In genomic region chr19:38989066-38989605, GRCh38 we compare ENCODE assay signal across 1 cellular context.
TF ChIP-seq lines count a peak whose summit lies in the region.

No MANE protein-coding gene starts in this region.

TF ChIP-seq in HEK293, 187 proteins besides CTCF, POLR2A, EP300 and RAD21 (continued from another document and continues in another):
- TF ChIP-seq, protein P1, sequence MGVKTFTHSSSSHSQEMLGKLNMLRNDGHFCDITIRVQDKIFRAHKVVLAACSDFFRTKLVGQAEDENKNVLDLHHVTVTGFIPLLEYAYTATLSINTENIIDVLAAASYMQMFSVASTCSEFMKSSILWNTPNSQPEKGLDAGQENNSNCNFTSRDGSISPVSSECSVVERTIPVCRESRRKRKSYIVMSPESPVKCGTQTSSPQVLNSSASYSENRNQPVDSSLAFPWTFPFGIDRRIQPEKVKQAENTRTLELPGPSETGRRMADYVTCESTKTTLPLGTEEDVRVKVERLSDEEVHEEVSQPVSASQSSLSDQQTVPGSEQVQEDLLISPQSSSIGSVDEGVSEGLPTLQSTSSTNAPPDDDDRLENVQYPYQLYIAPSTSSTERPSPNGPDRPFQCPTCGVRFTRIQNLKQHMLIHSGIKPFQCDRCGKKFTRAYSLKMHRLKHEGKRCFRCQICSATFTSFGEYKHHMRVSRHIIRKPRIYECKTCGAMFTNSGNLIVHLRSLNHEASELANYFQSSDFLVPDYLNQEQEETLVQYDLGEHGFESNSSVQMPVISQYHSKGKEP (tag by site-specific recombination; IDR thresholded peaks at IDR 0.05): peak; percentile 83
- TF ChIP-seq GFI1B (tag by site-specific recombination; IDR thresholded peaks at IDR 0.05): no peak
- 0 out of 2 replicates have a peak, but pooled peaks have one; percentile 48 for TF ChIP-seq ZNF629 (tag by site-specific recombination; IDR thresholded peaks at IDR 0.05)
- peak; percentile 100 for TF ChIP-seq ZBTB17 (tag by site-specific recombination; IDR thresholded peaks at IDR 0.05)
- peak; percentile 32 for TF ChIP-seq ZBTB26 (tag by site-specific recombination; optimal IDR thresholded peaks at IDR 0.05)
- peak; percentile 91 for TF ChIP-seq ZBTB20 (tag by site-specific recombination; IDR thresholded peaks at IDR 0.05)
- peak; percentile 98 for TF ChIP-seq ZNF600 (tag by site-specific recombination; IDR thresholded peaks at IDR 0.05)
- peak; percentile 33; the same call in 1 of the 2 replicates for TF ChIP-seq IKZF3 (tag by site-specific recombination; IDR thresholded peaks at IDR 0.05)
- TF ChIP-seq EGR2 (tag by site-specific recombination; IDR thresholded peaks at IDR 0.05; ENCODE audit: low read depth): peak; percentile 38; the same call in 1 of the 2 replicates
- peak; percentile 47 for TF ChIP-seq ZNF18 (tag by site-specific recombination; IDR thresholded peaks at IDR 0.05)
- no peak for TF ChIP-seq ZNF560 (tag by site-specific recombination; IDR thresholded peaks at IDR 0.05; ENCODE audit: borderline replicate concordance)
- TF ChIP-seq ZXDB (tag by site-specific recombination; IDR thresholded peaks at IDR 0.05): peak; percentile 88
- peak; percentile 24; the same call in 1 of the 2 replicates for TF ChIP-seq SP3 (tag by site-specific recombination; IDR thresholded peaks at IDR 0.05)
- TF ChIP-seq ZNF501 (tag by site-specific recombination; IDR thresholded peaks at IDR 0.05): peak; percentile 49
- no peak for TF ChIP-seq ZNF571 (tag by site-specific recombination; IDR thresholded peaks at IDR 0.05)
- no peak; the same call in 1 of the 2 replicates for TF ChIP-seq KLF8 (tag by site-specific recombination; IDR thresholded peaks at IDR 0.05)
- no peak for TF ChIP-seq ZNF394 (tag by site-specific recombination; IDR thresholded peaks at IDR 0.05; ENCODE audit: borderline replicate concordance)
- TF ChIP-seq, protein P2, sequence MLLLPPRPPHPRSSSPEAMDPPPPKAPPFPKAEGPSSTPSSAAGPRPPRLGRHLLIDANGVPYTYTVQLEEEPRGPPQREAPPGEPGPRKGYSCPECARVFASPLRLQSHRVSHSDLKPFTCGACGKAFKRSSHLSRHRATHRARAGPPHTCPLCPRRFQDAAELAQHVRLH (tag by site-specific recombination; IDR thresholded peaks at IDR 0.05): no peak
- peak; percentile 97 for TF ChIP-seq KLF1 (tag by site-specific recombination; IDR thresholded peaks at IDR 0.05)
- TF ChIP-seq GLIS2 (tag by site-specific recombination; IDR thresholded peaks at IDR 0.05): peak; percentile 97
- TF ChIP-seq ZNF544 (tag by site-specific recombination; IDR thresholded peaks at IDR 0.05): no peak
- TF ChIP-seq KLF9 (tag by site-specific recombination; IDR thresholded peaks at IDR 0.05; ENCODE audit: low read depth): peak; percentile 32; the same call in 1 of the 2 replicates
- peak; percentile 65 for TF ChIP-seq ZNF341 (tag by site-specific recombination; IDR thresholded peaks at IDR 0.05; ENCODE audit: low read depth)
- no peak for TF ChIP-seq ZNF423 (tag by site-specific recombination; IDR thresholded peaks at IDR 0.05)
- no peak for TF ChIP-seq TRIM28 (IDR thresholded peaks at IDR 0.05; ENCODE audit: borderline replicate concordance, low read length)
- 0 out of 2 replicates have a peak, but pooled peaks have one; percentile 26 for TF ChIP-seq ZNF391 (tag by site-specific recombination; IDR thresholded peaks at IDR 0.05; ENCODE audit: borderline replicate concordance, low read depth)
- TF ChIP-seq ZNF449 (tag by site-specific recombination; IDR thresholded peaks at IDR 0.05): peak; percentile 78; the same call in 1 of the 2 replicates
- peak; percentile 100 for TF ChIP-seq GLIS1 (tag by site-specific recombination; IDR thresholded peaks at IDR 0.05)
- TF ChIP-seq ZNF658 (tag by site-specific recombination; IDR thresholded peaks at IDR 0.05): no peak
- peak; percentile 77 for TF ChIP-seq OSR2 (tag by site-specific recombination; IDR thresholded peaks at IDR 0.05)
- peak; percentile 98 for TF ChIP-seq WT1 (tag by site-specific recombination; IDR thresholded peaks at IDR 0.05)
- TF ChIP-seq ZNF26 (tag by site-specific recombination; IDR thresholded peaks at IDR 0.05): no peak
- peak; percentile 100 for TF ChIP-seq ZNF335 (tag by site-specific recombination; conservative IDR thresholded peaks at IDR 0.05)
- TF ChIP-seq, protein P3, sequence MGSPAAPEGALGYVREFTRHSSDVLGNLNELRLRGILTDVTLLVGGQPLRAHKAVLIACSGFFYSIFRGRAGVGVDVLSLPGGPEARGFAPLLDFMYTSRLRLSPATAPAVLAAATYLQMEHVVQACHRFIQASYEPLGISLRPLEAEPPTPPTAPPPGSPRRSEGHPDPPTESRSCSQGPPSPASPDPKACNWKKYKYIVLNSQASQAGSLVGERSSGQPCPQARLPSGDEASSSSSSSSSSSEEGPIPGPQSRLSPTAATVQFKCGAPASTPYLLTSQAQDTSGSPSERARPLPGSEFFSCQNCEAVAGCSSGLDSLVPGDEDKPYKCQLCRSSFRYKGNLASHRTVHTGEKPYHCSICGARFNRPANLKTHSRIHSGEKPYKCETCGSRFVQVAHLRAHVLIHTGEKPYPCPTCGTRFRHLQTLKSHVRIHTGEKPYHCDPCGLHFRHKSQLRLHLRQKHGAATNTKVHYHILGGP (tag by site-specific recombination; IDR thresholded peaks at IDR 0.05): no peak
- peak; percentile 95; the same call in 1 of the 2 replicates for TF ChIP-seq ZNF561 (tag by site-specific recombination; IDR thresholded peaks at IDR 0.05; ENCODE audit: borderline replicate concordance)
- TF ChIP-seq ZEB2 (tag by site-specific recombination; IDR thresholded peaks at IDR 0.05): peak; percentile 94
- peak; percentile 25; the same call in 1 of the 2 replicates for TF ChIP-seq FEZF1 (tag by site-specific recombination; IDR thresholded peaks at IDR 0.05)
- peak; percentile 83 for TF ChIP-seq ZSCAN30 (tag by site-specific recombination; IDR thresholded peaks at IDR 0.05)
- TF ChIP-seq ZNF843 (tag by site-specific recombination; IDR thresholded peaks at IDR 0.05): peak; percentile 64
- TF ChIP-seq ZBTB49 (tag by site-specific recombination; IDR thresholded peaks at IDR 0.05; ENCODE audit: low read depth): no peak
- TF ChIP-seq, protein P4, sequence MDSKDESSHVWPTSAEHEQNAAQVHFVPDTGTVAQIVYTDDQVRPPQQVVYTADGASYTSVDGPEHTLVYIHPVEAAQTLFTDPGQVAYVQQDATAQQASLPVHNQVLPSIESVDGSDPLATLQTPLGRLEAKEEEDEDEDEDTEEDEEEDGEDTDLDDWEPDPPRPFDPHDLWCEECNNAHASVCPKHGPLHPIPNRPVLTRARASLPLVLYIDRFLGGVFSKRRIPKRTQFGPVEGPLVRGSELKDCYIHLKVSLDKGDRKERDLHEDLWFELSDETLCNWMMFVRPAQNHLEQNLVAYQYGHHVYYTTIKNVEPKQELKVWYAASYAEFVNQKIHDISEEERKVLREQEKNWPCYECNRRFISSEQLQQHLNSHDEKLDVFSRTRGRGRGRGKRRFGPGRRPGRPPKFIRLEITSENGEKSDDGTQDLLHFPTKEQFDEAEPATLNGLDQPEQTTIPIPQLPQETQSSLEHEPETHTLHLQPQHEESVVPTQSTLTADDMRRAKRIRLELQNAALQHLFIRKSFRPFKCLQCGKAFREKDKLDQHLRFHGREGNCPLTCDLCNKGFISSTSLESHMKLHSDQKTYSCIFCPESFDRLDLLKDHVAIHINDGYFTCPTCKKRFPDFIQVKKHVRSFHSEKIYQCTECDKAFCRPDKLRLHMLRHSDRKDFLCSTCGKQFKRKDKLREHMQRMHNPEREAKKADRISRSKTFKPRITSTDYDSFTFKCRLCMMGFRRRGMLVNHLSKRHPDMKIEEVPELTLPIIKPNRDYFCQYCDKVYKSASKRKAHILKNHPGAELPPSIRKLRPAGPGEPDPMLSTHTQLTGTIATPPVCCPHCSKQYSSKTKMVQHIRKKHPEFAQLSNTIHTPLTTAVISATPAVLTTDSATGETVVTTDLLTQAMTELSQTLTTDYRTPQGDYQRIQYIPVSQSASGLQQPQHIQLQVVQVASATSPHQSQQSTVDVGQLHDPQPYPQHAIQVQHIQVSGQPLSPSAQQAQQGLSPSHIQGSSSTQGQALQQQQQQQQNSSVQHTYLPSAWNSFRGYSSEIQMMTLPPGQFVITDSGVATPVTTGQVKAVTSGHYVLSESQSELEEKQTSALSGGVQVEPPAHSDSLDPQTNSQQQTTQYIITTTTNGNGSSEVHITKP (tag by site-specific recombination; IDR thresholded peaks at IDR 0.05): peak; percentile 89
- TF ChIP-seq ZNF398 (tag by site-specific recombination; IDR thresholded peaks at IDR 0.05): peak; percentile 97
- no peak for TF ChIP-seq ZNF645 (tag by site-specific recombination; IDR thresholded peaks at IDR 0.05)
- peak; percentile 95 for TF ChIP-seq SP7 (tag by site-specific recombination; IDR thresholded peaks at IDR 0.05)
- TF ChIP-seq ZNF426 (tag by site-specific recombination; IDR thresholded peaks at IDR 0.05): no peak
- TF ChIP-seq ZNF24 (tag by site-specific recombination; IDR thresholded peaks at IDR 0.05): peak; percentile 94
